In genomic region chr4:140188975-140189374, GRCh38 we compare ENCODE assay signal across 12 cellular contexts. TPM values are rescaled to one million over a fixed set of nuclear protein-coding genes. Genes with fewer than 3 reads are reported as not detected.
A peak's percentile ranks its signal among the peaks of the same experiment; 100 is the strongest.
DNase-seq lines count a peak whose midpoint lies in the region; ATAC-seq and TF ChIP-seq lines count a peak whose summit lies in the region.
"Had no signal": no experiment of that assay in that cellular context is flagged by ENCODE, and none has a peak within 500 bp of the region (broad histone marks: within the 10 kb centered on the region; RNA-seq: fewer than 3 reads in every experiment).

No MANE protein-coding gene starts in this region.

- peak; percentile 48 for ATAC-seq in Right ventricle myocardium superior (ENCODE audit: poor library complexity)
- ATAC-seq in left lung: peak; percentile 85
- no peak for ATAC-seq in stimulated activated naive CD8-positive, alpha-beta T cell treated with anti-CD3 and anti-CD28 coated beads, Interleukin-15, Interleukin-2, amounts not matched to agents 100 U/mL and 50 U/mL, for 24 hours

- H3K9me3 ChIP-seq in right atrium auricular region (no peaks in the 10 kb centered on the region), left lung (no peaks in the 10 kb centered on the region)
- H3K9me3 ChIP-seq: heart left ventricle, spleen had no signal

- intact Hi-C loops in Right ventricle myocardium superior (cut with DNase I) (no loop called here), left lung (cut with DNase I) (no loop called here)

- peak; percentile 51 for DNase-seq in Right ventricle myocardium superior
- no peak for DNase-seq in right atrium auricular region (ENCODE audit: low spot score)
- peak; percentile 78 to 98 for DNase-seq in cardiac fibroblast (ENCODE audit: low read depth in 2 of 2)
- DNase-seq in left lung: peak in 1 of 2 donors; percentile 37
- DNase-seq in substantia nigra (lab: John Stamatoyannopoulos, UW): no peak
- no peak for DNase-seq in activated naive CD4-positive, alpha-beta T cell (lab: John Stamatoyannopoulos, UW)
- DNase-seq in stimulated activated naive CD8-positive, alpha-beta T cell treated with anti-CD3 and anti-CD28 coated beads, Interleukin-15, Interleukin-2, amounts not matched to agents 100 U/mL and 50 U/mL, for 24 hours: no peak
- no peak for DNase-seq in NCI-H2171 (lab: John Stamatoyannopoulos, UW)
- DNase-seq: GDM1, heart left ventricle, NCI-H510A treated with DMSO at 0.1 percent for 48 hours, spleen had no signal

- H3K36me3 ChIP-seq in right atrium auricular region (no peaks in the 10 kb centered on the region), left lung (no peaks in the 10 kb centered on the region)
- H3K36me3 ChIP-seq: heart left ventricle, spleen had no signal

- no peaks in the 10 kb centered on the region for H3K27me3 ChIP-seq in right atrium auricular region
- no peaks in the 10 kb centered on the region for H3K27me3 ChIP-seq in left lung
- H3K27me3 ChIP-seq: heart left ventricle, spleen had no signal

- peaks cover 0 to 6% of the 10 kb centered on the region in 2 donors for H3K4me1 ChIP-seq in right atrium auricular region
- H3K4me1 ChIP-seq in left lung: peaks cover 0 to 6% of the 10 kb centered on the region in 2 donors
- H3K4me1 ChIP-seq: spleen had no signal

- no peak overlapping the region for H3K4me3 ChIP-seq in right atrium auricular region
- H3K4me3 ChIP-seq in cardiac fibroblast (replicated peaks in 1 of 2; ENCODE audit: low read depth in 2 of 2, low read length in 2 of 2): no peak overlapping the region
- no peak overlapping the region for H3K4me3 ChIP-seq in left lung
- H3K4me3 ChIP-seq: heart left ventricle, spleen had no signal

- H3K27ac ChIP-seq in right atrium auricular region (no peak overlapping the region), left lung (no peak overlapping the region), substantia nigra (ENCODE audit: low read depth, low read length, poor library complexity, severe bottlenecking) (no peak overlapping the region)
- H3K27ac ChIP-seq: heart left ventricle had no signal

- TF ChIP-seq CTCF in right atrium auricular region (IDR thresholded peaks at IDR 0.05) (no peak), cardiac fibroblast (IDR thresholded peaks at IDR 0.05; ENCODE audit: low read depth, low read length) (no peak), left lung (IDR thresholded peaks at IDR 0.05) (no peak)

RNA-seq across cellular contexts. Expression of gene MAML3, which starts 35.0 kb away (rescaled TPM):
- total RNA-seq in Right ventricle myocardium superior (2.4 TPM), right atrium auricular region (1 to 10 TPM; 2.6 to 5.8 TPM), left lung (10 to 100 TPM in 1 of 2 donors, 1 to 10 TPM in 1; 5.8 to 10.3 TPM)

Comparison
In these comparisons a context has a peak if more than half of its experiments do, and no peak if none do; other contexts are left out.
1. DNase-seq: peak in Right ventricle myocardium superior (single experiment) and cardiac fibroblast (2 of 2); none in right atrium auricular region (single experiment), substantia nigra (0 of 49), activated naive CD4-positive, alpha-beta T cell (0 of 4), stimulated activated naive CD8-positive, alpha-beta T cell treated with anti-CD3 and anti-CD28 coated beads, Interleukin-15, Interleukin-2, amounts not matched to agents 100 U/mL and 50 U/mL, for 24 hours (single experiment) and NCI-H2171 (single experiment).